ENCODE assay signal across 8 cellular contexts in genomic region chr11:2420502-2421225, GRCh38. TPM values are rescaled to one million over a fixed set of nuclear protein-coding genes. Genes with fewer than 3 reads are reported as not detected.
A peak's percentile ranks its signal among the peaks of the same experiment; 100 is the strongest.
DNase-seq lines count a peak whose midpoint lies in the region; ATAC-seq, FAIRE-seq and TF ChIP-seq lines count a peak whose summit lies in the region.

No MANE protein-coding gene starts in this region.

- H3K36me3 ChIP-seq in mammary epithelial cell (ENCODE audit: insufficient read depth, low read length), result no peaks in the 10 kb centered on the region
- no peaks in the 10 kb centered on the region for H3K36me3 ChIP-seq in keratinocyte (ENCODE audit: control insufficient read depth in 2 of 2, extremely low read depth in 1 of 2, insufficient read depth in 2 of 2, low read length in 2 of 2)

- H3K4me2 ChIP-seq in mammary epithelial cell (ENCODE audit: insufficient read depth, low read depth, low read length) (peak overlapping the region; percentile 73), keratinocyte (ENCODE audit: control insufficient read depth, extremely low read depth, insufficient read depth, low read depth, low read length) (peak overlapping the region; percentile 37)

- POLR2A ChIA-PET in HEK293T (lab: Yijun Ruan, JAX), result interaction anchor here (1.0 to 3.2 kb wide), 5 partner anchors 11 to 213 kb away, joined by 3 to 30 read pairs (median 18); partner anchors contain the start of gene TSSC4
- POLR2A ChIA-PET in WTC11 (lab: Charles Lee), result interaction anchor here (0.7 to 1.7 kb wide), 2 partner anchors 20 to 116 kb away, joined by 4 read pairs; partner anchors contain the start of gene TSSC4

- H3K9me3 ChIP-seq in mammary epithelial cell (replicated peaks; ENCODE audit: insufficient read depth, low read length) (no peaks in the 10 kb centered on the region), keratinocyte (ENCODE audit: control insufficient read depth, low read depth, low read length) (no peaks in the 10 kb centered on the region)

- H3K79me2 ChIP-seq in mammary epithelial cell (ENCODE audit: insufficient read depth, low read length) (no peaks in the 10 kb centered on the region), keratinocyte (ENCODE audit: control insufficient read depth, insufficient read depth, low read length) (no peaks in the 10 kb centered on the region)

- H3K27me3 Mint-ChIP-seq in WTC11 (ENCODE audit: low read depth), result peaks cover 4% of the 10 kb centered on the region

- H3K4me1 ChIP-seq in mammary epithelial cell (ENCODE audit: insufficient read depth, low read length) (peaks cover 3% of the 10 kb centered on the region), keratinocyte (ENCODE audit: control insufficient read depth, extremely low read depth, insufficient read depth, low read length) (no peaks in the 10 kb centered on the region)

- in situ Hi-C loops in mammary epithelial cell (cut with MboI; ENCODE audit: low sequenced_read_pairs in 2 of 2), result loop anchor here (5.0 to 25.0 kb wide), 3 partner anchors 108 to 226 kb away; partner anchors contain the start of genes C11orf21 (in 1 of the 2) and TSPAN32 (in 1 of the 2)

- no peaks in the 10 kb centered on the region for H3K9me3 Mint-ChIP-seq in WTC11

- peaks cover 2% of the 10 kb centered on the region for H4K20me1 ChIP-seq in mammary epithelial cell (ENCODE audit: insufficient read depth, low read length)
- H4K20me1 ChIP-seq in keratinocyte (ENCODE audit: control insufficient read depth, extremely low read depth, insufficient read depth, low read length), result no peaks in the 10 kb centered on the region

- no peaks in the 10 kb centered on the region for H3K36me3 Mint-ChIP-seq in WTC11

- peak; percentile 78 for TF ChIP-seq CTCF in WTC11 (IDR thresholded peaks at IDR 0.05)
- TF ChIP-seq CTCF in mammary epithelial cell (conservative IDR thresholded peaks at IDR 0.05 in 1 of 2, IDR thresholded peaks at IDR 0.05 in 1 of 2; ENCODE audit: extremely low read depth in 1 of 2, insufficient read depth in 1 of 2, low read depth in 1 of 2, low read length in 2 of 2), result peak; percentile 78 to 93
- TF ChIP-seq CTCF in keratinocyte (optimal IDR thresholded peaks at IDR 0.05 in 1 of 3, IDR thresholded peaks at IDR 0.05 in 1 of 3, conservative IDR thresholded peaks at IDR 0.05 in 1 of 3; ENCODE audit: extremely low read depth in 1 of 3, insufficient read depth in 2 of 3, low read length in 3 of 3), result peak; percentile 74 to 99 (median 99)

- H3K27me3 ChIP-seq in mammary epithelial cell (ENCODE audit: insufficient read depth, low read length) (no peaks in the 10 kb centered on the region), keratinocyte (ENCODE audit: control insufficient read depth, extremely low read depth, insufficient read depth, low read length) (peaks cover 4% of the 10 kb centered on the region)

- DNase-seq in COLO829 (ENCODE audit: low spot score) (peak; percentile 80), HEK293T (ENCODE audit: extremely low spot score) (peak; percentile 92), NCI-H2171 (lab: John Stamatoyannopoulos, UW) (peak; percentile 31), WTC11 (ENCODE audit: low spot score) (peak; percentile 84), mammary epithelial cell (peak; percentile 40), keratinocyte (ENCODE audit: low read depth, low spot score) (no peak)
- DNase-seq in stimulated activated CD4-positive, alpha-beta T cell treated with anti-CD3 and anti-CD28 coated beads, Interleukin-15, amount 100 ng/mL, for 24 hours, result peak; percentile 82

- BruUV-seq in mammary epithelial cell (replicated peaks; lab: Mats Ljungman, UMichigan), result no TSS peak

- H3K9ac ChIP-seq in mammary epithelial cell (ENCODE audit: insufficient read depth, low read length), result no peak overlapping the region
- H3K9ac ChIP-seq in keratinocyte (ENCODE audit: control insufficient read depth, extremely low read depth, insufficient read depth, low read length), result no peak overlapping the region

- dilution Hi-C loops in mammary epithelial cell (cut with HindIII; ENCODE audit: low sequenced_read_pairs) (no loop called here), keratinocyte (cut with MboI; ENCODE audit: extremely low pct_ligation_motif_present, low sequenced_read_pairs) (no loop called here)

- H3K27ac ChIP-seq in mammary epithelial cell (ENCODE audit: insufficient read depth, low read depth, low read length) (no peak overlapping the region), keratinocyte (ENCODE audit: control insufficient read depth, insufficient read depth, low read length) (no peak overlapping the region)

- no peak for FAIRE-seq in keratinocyte (lab: Jason Lieb, UNC)

- H2AFZ ChIP-seq in mammary epithelial cell (ENCODE audit: low read depth, low read length) (peak overlapping the region; percentile 64), keratinocyte (ENCODE audit: control insufficient read depth, low read length) (peak overlapping the region; percentile 58)

- H3K4me3 ChIP-seq in mammary epithelial cell (replicated peaks in 1 of 3; ENCODE audit: insufficient read depth in 1 of 3, low read depth in 2 of 3, low read length in 3 of 3) (peak overlapping the region in 1 of 3 experiments; percentile 3), keratinocyte (ENCODE audit: control insufficient read depth in 2 of 3, extremely low read depth in 1 of 3, insufficient read depth in 2 of 3, low read depth in 1 of 3, low read length in 3 of 3) (no peak overlapping the region)

- 13% methylated on average over 16 of the region's 44 CpGs for WGBS in mammary epithelial cell (ENCODE audit: low coverage, missing lambda C conversion rate)

- H3K4me3 Mint-ChIP-seq in WTC11, result no peak overlapping the region

- no peak overlapping the region for H3K27ac Mint-ChIP-seq in WTC11

- no peaks in the 10 kb centered on the region for H3K4me1 Mint-ChIP-seq in WTC11

- no peaks in the 10 kb centered on the region for H3K9me1 ChIP-seq in keratinocyte (ENCODE audit: control insufficient read depth, extremely low read depth, insufficient read depth, low read length)

- CTCF ChIA-PET in HEK293T (lab: Yijun Ruan, JAX) (interaction anchor here (0.6 to 3.8 kb wide), 10 partner anchors 12 to 648 kb away, joined by 3 to 87 read pairs (median 10); partner anchors contain the start of genes C11orf21, TSPAN32 and TSSC4), WTC11 (lab: Charles Lee) (interaction anchor here (0.6 to 7.6 kb wide), 47 partner anchors 12 to 768 kb away, joined by 3 to 398 read pairs (median 5); partner anchors contain the start of genes C11orf21, CD81, TSPAN32 and TSSC4), mammary epithelial cell (lab: Charles Lee; ENCODE audit: low non-redundant PET) (interaction anchor here (2.2 kb wide), 1 partner anchor 116 kb away, joined by 31 read pairs; no protein-coding TSS in a partner anchor)

- ATAC-seq in WTC11 (peak; percentile 94), HG03457 (IDR thresholded peaks at IDR 0.05; ENCODE audit: unreplicated experiment) (no peak)

- intact Hi-C loops in mammary epithelial cell (cut with micrococcal nuclease), result loop anchor here (1.0 kb wide), 3 partner anchors 115 to 254 kb away; no protein-coding TSS in a partner anchor

RNA-seq across cellular contexts. Expression of gene TSSC4, which starts 20.1 kb away (rescaled TPM):
- total RNA-seq in WTC11 (2021), result 41.2 to 45.8 TPM (median 41.4 TPM) in 3 replicates
- total RNA-seq in mammary epithelial cell, result 10 to 100 TPM; 38.3 to 49.9 TPM
- 23.4 TPM for polyA plus RNA-seq in mammary epithelial cell
- polyA minus RNA-seq in mammary epithelial cell, result 5.9 TPM
- 15.9 to 27.1 TPM (median 18.6 TPM) in 3 replicates for polyA plus RNA-seq in keratinocyte
- polyA plus RNA-seq in keratinocyte (2011; ENCODE audit: low read depth), result 16.4 TPM
- 9.5 and 26.4 TPM in 2 replicates for polyA plus RNA-seq in keratinocyte (2011; cell fraction: cytosol; rRNA removed)
- 22.0 and 31.6 TPM in 2 replicates for polyA plus RNA-seq in keratinocyte (2011; cell fraction: nucleus; rRNA removed)
- 38.2 and 40.2 TPM in 2 replicates for polyA plus RNA-seq in keratinocyte (2012; ENCODE audit: low replicate concordance)
- 13.8 to 23.9 TPM (median 14.9 TPM) in 3 replicates for polyA minus RNA-seq in keratinocyte
- 37.0 TPM for polyA minus RNA-seq in keratinocyte (2011; cell fraction: cytosol; rRNA and poly(A)+ RNA removed)
- polyA minus RNA-seq in keratinocyte (2011; cell fraction: nucleus; rRNA and poly(A)+ RNA removed), result 12.8 and 15.4 TPM in 2 replicates

RNA-seq across cellular contexts. Expression of gene TRPM5, which starts 23.6 kb away (rescaled TPM):
- total RNA-seq in WTC11 (2021) (0.07 to 0.09 TPM in 2 of 3 replicates, not detected in the other), mammary epithelial cell (not detected)
- polyA plus RNA-seq in mammary epithelial cell (not detected), keratinocyte (not detected in 3 replicates)
- polyA minus RNA-seq in mammary epithelial cell (not detected), keratinocyte (0.13 TPM in 1 of 3 replicates, not detected in the others)
- not detected for polyA plus RNA-seq in keratinocyte (2011; ENCODE audit: low read depth)
- not detected in 2 replicates for polyA plus RNA-seq in keratinocyte (2011; cell fraction: cytosol; rRNA removed)
- not detected in 2 replicates for polyA plus RNA-seq in keratinocyte (2011; cell fraction: nucleus; rRNA removed)
- not detected in 2 replicates for polyA plus RNA-seq in keratinocyte (2012; ENCODE audit: low replicate concordance)
- not detected for polyA minus RNA-seq in keratinocyte (2011; cell fraction: cytosol; rRNA and poly(A)+ RNA removed)
- not detected in 2 replicates for polyA minus RNA-seq in keratinocyte (2011; cell fraction: nucleus; rRNA and poly(A)+ RNA removed)

RNA-seq across cellular contexts. Expression of gene KCNQ1, which starts 24.1 kb away (rescaled TPM):
- total RNA-seq in WTC11 (2021), result 2.5 to 4.3 TPM (median 4.0 TPM) in 3 replicates
- total RNA-seq in mammary epithelial cell, result under 1 TPM in 1 of 2 donors, not detected in 1; 0.83 TPM
- polyA plus RNA-seq in mammary epithelial cell, result not detected
- not detected for polyA minus RNA-seq in mammary epithelial cell
- not detected in 3 replicates for polyA plus RNA-seq in keratinocyte
- polyA plus RNA-seq in keratinocyte (2011; ENCODE audit: low read depth), result not detected
- polyA plus RNA-seq in keratinocyte (2011; cell fraction: cytosol; rRNA removed), result not detected in 2 replicates
- not detected in 2 replicates for polyA plus RNA-seq in keratinocyte (2011; cell fraction: nucleus; rRNA removed)
- polyA plus RNA-seq in keratinocyte (2012; ENCODE audit: low replicate concordance), result not detected in 2 replicates
- polyA minus RNA-seq in keratinocyte, result not detected in 3 replicates
- polyA minus RNA-seq in keratinocyte (2011; cell fraction: cytosol; rRNA and poly(A)+ RNA removed), result not detected
- polyA minus RNA-seq in keratinocyte (2011; cell fraction: nucleus; rRNA and poly(A)+ RNA removed), result not detected in 2 replicates

RNA-seq across cellular contexts. Expression of gene CD81, which starts 43.6 kb away (rescaled TPM):
- total RNA-seq in WTC11 (2021) (237 to 244 TPM (median 241 TPM) in 3 replicates), mammary epithelial cell (100 to 1,000 TPM; 184 to 302 TPM)
- polyA plus RNA-seq in mammary epithelial cell (301 TPM), keratinocyte (194 to 429 TPM (median 320 TPM) in 3 replicates)
- polyA minus RNA-seq in mammary epithelial cell (426 TPM), keratinocyte (327 to 957 TPM (median 546 TPM) in 3 replicates)
- 94.1 TPM for polyA plus RNA-seq in keratinocyte (2011; ENCODE audit: low read depth)
- polyA plus RNA-seq in keratinocyte (2011; cell fraction: cytosol; rRNA removed), result 211 and 326 TPM in 2 replicates
- 476 and 659 TPM in 2 replicates for polyA plus RNA-seq in keratinocyte (2011; cell fraction: nucleus; rRNA removed)
- 517 and 572 TPM in 2 replicates for polyA plus RNA-seq in keratinocyte (2012; ENCODE audit: low replicate concordance)
- polyA minus RNA-seq in keratinocyte (2011; cell fraction: cytosol; rRNA and poly(A)+ RNA removed), result 543 TPM
- 405 and 451 TPM in 2 replicates for polyA minus RNA-seq in keratinocyte (2011; cell fraction: nucleus; rRNA and poly(A)+ RNA removed)
